19 cellular contexts compared by ENCODE assay signal in the genomic region with DNA sequence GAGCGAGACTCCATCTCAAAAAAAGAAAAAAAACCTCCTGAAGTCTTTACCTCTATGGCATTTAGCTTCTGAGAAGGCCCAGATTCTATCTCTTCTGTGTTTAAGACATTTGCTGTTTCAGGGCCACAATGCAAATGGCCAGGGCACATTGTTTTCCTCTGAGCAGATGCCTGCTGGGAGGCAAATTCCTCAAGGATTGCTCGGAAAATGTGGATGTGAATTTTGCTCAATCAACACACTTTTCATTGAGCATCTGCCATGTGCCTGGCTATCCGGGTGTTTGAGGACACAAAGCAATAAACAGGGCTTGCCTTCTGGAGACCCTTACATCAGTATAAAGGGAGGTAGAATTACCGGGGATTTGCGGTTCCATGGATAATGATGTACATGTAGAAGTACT. TPM values are rescaled to one million over a fixed set of nuclear protein-coding genes. Genes with fewer than 3 reads are reported as not detected.
A peak's percentile ranks its signal among the peaks of the same experiment; 100 is the strongest.
DNase-seq lines count a peak whose midpoint lies in the region; ATAC-seq and TF ChIP-seq lines count a peak whose summit lies in the region.
"Had no signal": no experiment of that assay in that cellular context is flagged by ENCODE, and none has a peak within 500 bp of the region (broad histone marks: within the 10 kb centered on the region; RNA-seq: fewer than 3 reads in every experiment).

No MANE protein-coding gene starts in this region.

- no peak for TF ChIP-seq POLR2A in Peyer's patch (IDR thresholded peaks at IDR 0.05)

- no peak overlapping the region for H3K4me2 ChIP-seq in neuronal stem cell (ENCODE audit: insufficient read depth, low read length, poor library complexity, severe bottlenecking)

- H4K8ac ChIP-seq in neuronal stem cell (ENCODE audit: low read depth, low read length) = no peak overlapping the region

- H2BK120ac ChIP-seq in neuronal stem cell (ENCODE audit: low read depth, low read length) = no peak overlapping the region

- ATAC-seq in GM21360 (IDR thresholded peaks at IDR 0.05; ENCODE audit: unreplicated experiment) (no peak), HG02763 (IDR thresholded peaks at IDR 0.05; ENCODE audit: unreplicated experiment) (no peak)

- H2BK15ac ChIP-seq in neuronal stem cell (ENCODE audit: low read length) = no peak overlapping the region

- H3K14ac ChIP-seq in neuronal stem cell (ENCODE audit: low read length) = no peak overlapping the region

- no peak overlapping the region for H2AFZ ChIP-seq in neuronal stem cell (ENCODE audit: low read length)

- no peak overlapping the region for H3K18ac ChIP-seq in neuronal stem cell (ENCODE audit: low read length)

- no peak for TF ChIP-seq CTCF in Peyer's patch (IDR thresholded peaks at IDR 0.05)

- no peak overlapping the region for H2BK5ac ChIP-seq in neuronal stem cell (ENCODE audit: low read length)

- peak overlapping the region; percentile 25; the same call in 1 of the 2 replicates for H3K9ac ChIP-seq in ES-I3 (ENCODE audit: low read depth, low read length)
- no peak overlapping the region for H3K9ac ChIP-seq in NT2/D1 (ENCODE audit: insufficient read length, low read depth)
- peak overlapping the region; percentile 39 for H3K9ac ChIP-seq in iPS-18a (ENCODE audit: low read length)
- no peak overlapping the region for H3K9ac ChIP-seq in neuronal stem cell (ENCODE audit: low read depth, low read length, poor library complexity)

- H3K4me1 ChIP-seq in ES-I3 (ENCODE audit: insufficient read depth, low read length) = peaks cover 74% of the 10 kb centered on the region
- peaks cover 15% of the 10 kb centered on the region for H3K4me1 ChIP-seq in NT2/D1 (ENCODE audit: insufficient read depth, insufficient read length)
- H3K4me1 ChIP-seq in iPS-18a (ENCODE audit: control insufficient read depth, low read depth, low read length) = peaks cover 85% of the 10 kb centered on the region
- H3K4me1 ChIP-seq in neuronal stem cell (ENCODE audit: control insufficient read depth in 2 of 2, insufficient read depth in 1 of 2, low read depth in 1 of 2, low read length in 2 of 2) = peaks cover 33 to 47% of the 10 kb centered on the region in 2 donors
- no peaks in the 10 kb centered on the region for H3K4me1 ChIP-seq in Peyer's patch

- no peaks in the 10 kb centered on the region for H3K27me3 ChIP-seq in NT2/D1 (ENCODE audit: insufficient read depth, insufficient read length)
- H3K27me3 ChIP-seq in iPS-18a (ENCODE audit: control insufficient read depth, insufficient read depth, low read length) = no peaks in the 10 kb centered on the region
- H3K27me3 ChIP-seq in neuronal stem cell (ENCODE audit: control insufficient read depth in 3 of 3, insufficient read depth in 3 of 3, low read depth in 1 of 3, low read length in 3 of 3) = no peaks in the 10 kb centered on the region
- no peaks in the 10 kb centered on the region for H3K27me3 ChIP-seq in Peyer's patch

- H4K91ac ChIP-seq in neuronal stem cell (ENCODE audit: low read depth, low read length, poor library complexity) = no peak overlapping the region

- H3K79me1 ChIP-seq in neuronal stem cell (ENCODE audit: low read depth, low read length) = no peaks in the 10 kb centered on the region

- no peak overlapping the region for H3K4me3 ChIP-seq in NT2/D1 (ENCODE audit: insufficient read length, low read depth)
- H3K4me3 ChIP-seq in iPS-18a (ENCODE audit: low read length) = peak overlapping the region; percentile 54
- H3K4me3 ChIP-seq in neuronal stem cell (ENCODE audit: low read length in 2 of 2) = no peak overlapping the region
- H3K4me3 ChIP-seq in Peyer's patch = no peak overlapping the region

- no peak overlapping the region for H2BK12ac ChIP-seq in neuronal stem cell (ENCODE audit: low read length)

- H3K36me3 ChIP-seq in ES-I3 (ENCODE audit: insufficient read depth, low read length) (no peaks in the 10 kb centered on the region), NT2/D1 (ENCODE audit: insufficient read depth, insufficient read length, low read length) (no peaks in the 10 kb centered on the region), iPS-18a (ENCODE audit: control insufficient read depth, low read depth, low read length) (no peaks in the 10 kb centered on the region), neuronal stem cell (replicated peaks in 1 of 2; ENCODE audit: control insufficient read depth in 2 of 2, insufficient read depth in 2 of 2, low read length in 2 of 2) (peaks cover 0 to 32% of the 10 kb centered on the region in 2 donors), Peyer's patch (no peaks in the 10 kb centered on the region)

- H3K4ac ChIP-seq in neuronal stem cell (ENCODE audit: low read length) = no peak overlapping the region

- H3K23ac ChIP-seq in neuronal stem cell (ENCODE audit: low read depth, low read length, poor library complexity) = no peak overlapping the region

- WGBS in neuronal stem cell (ENCODE audit: extremely low coverage in 2 of 2, insufficient read length in 2 of 2, insufficient replicate concordance in 1 of 2), 2 donors = no CpG with 5 or more reads among the region's 5 CpGs

- H3K27ac ChIP-seq in iPS-18a (ENCODE audit: low read length) (peak overlapping the region; percentile 31), neuronal stem cell (replicated peaks; ENCODE audit: low read length) (peak overlapping the region; percentile 80), Peyer's patch (no peak overlapping the region)

- DNase-seq in NT2/D1 (ENCODE audit: low read depth, low spot score) (peak; percentile 50), neuronal stem cell (ENCODE audit: low spot score) (no peak), DMS53 treated with DMSO at 0.1 percent for 48 hours (lab: John Stamatoyannopoulos, UW; ENCODE audit: unreplicated experiment) (no peak), Peyer's patch (no peak)
- DNase-seq: AML-193; Calu3; CD4-positive, CD25-positive, alpha-beta regulatory T cell; DMS79; HCEC 1CT; IMR-90; Kasumi-1; NCI-H1417; NCI-H2029; NCI-H510A; SIG-M5 had no signal

- H2AK5ac ChIP-seq in neuronal stem cell (ENCODE audit: low read depth, low read length) = no peak overlapping the region

- H3K9me3 ChIP-seq in ES-I3 (ENCODE audit: control insufficient read depth, insufficient read depth, low read length) (no peaks in the 10 kb centered on the region), NT2/D1 (ENCODE audit: insufficient read depth, low read length) (no peaks in the 10 kb centered on the region), iPS-18a (ENCODE audit: control insufficient read depth, low read depth, low read length) (no peaks in the 10 kb centered on the region), neuronal stem cell (replicated peaks in 1 of 2; ENCODE audit: control insufficient read depth in 2 of 2, insufficient read depth in 1 of 2, low read depth in 1 of 2, low read length in 2 of 2) (no peaks in the 10 kb centered on the region), Peyer's patch (no peaks in the 10 kb centered on the region)

RNA-seq across cellular contexts. Expression of a gene that starts 20.0 kb away (rescaled TPM):
- polyA plus RNA-seq in neuronal stem cell (2013, experiment 1 of 2) = 53.8 TPM
- 57.6 TPM for polyA plus RNA-seq in neuronal stem cell (2013, experiment 2 of 2)
- total RNA-seq in Peyer's patch = not detected
- total RNA-seq: Calu3, IMR-90 had no signal
- polyA plus RNA-seq: IMR-90 had no signal

Comparison
In these comparisons a context has a peak if more than half of its experiments do, and no peak if none do; other contexts are left out.
1. H3K9ac ChIP-seq: peak in ES-I3 (single experiment) and iPS-18a (single experiment); none in NT2/D1 (single experiment) and neuronal stem cell (single experiment).
2. H3K27ac ChIP-seq: peak in iPS-18a (single experiment) and neuronal stem cell (single experiment); none in Peyer's patch (0 of 4).